ENCODE assay signal across 6 cellular contexts in the genomic region with DNA sequence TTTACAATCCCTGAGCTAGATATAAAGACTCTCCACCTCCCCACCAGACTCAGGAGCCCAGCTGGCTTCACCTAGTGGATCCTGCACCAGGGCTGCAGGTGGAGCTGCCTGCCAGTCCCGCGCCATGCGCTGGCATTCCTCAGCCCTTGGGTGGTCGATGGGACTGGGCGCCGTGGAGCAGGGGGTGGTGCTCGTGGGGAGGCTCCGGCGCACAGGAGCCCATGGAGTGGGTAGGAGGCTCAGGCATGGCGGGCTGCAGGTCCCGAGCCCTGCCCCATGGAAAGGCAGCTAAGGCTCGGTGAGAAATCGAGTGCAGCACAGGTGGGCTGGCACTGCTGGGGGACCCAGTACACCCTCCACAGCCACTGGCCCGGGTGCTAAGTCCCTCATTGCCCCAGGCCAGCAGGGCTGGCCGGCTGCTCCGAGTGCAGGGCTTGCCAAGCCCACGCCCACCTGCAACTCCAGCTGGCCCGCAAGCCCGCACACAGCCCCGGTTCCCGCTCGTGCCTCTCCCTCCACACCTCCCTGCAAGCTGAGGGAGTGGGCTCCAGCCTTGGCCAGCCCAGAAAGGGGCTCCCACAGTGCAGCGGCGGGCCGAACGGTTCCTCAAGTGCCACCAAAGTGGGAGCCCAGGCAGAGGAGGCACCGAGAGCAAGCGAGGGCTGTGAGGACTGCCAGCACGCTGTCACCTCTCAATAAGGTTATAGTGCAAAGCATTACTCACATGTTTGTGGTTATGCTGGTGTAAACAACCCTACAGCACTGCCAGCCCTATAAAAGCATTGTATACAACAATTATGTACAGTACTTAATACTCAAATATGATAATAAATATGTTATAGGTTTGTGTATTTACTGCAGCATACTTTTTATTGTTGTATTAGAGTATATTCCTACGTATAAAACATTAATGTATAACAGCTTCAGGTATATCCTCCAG.
DNase-seq lines count a peak whose midpoint lies in the region; ATAC-seq and TF ChIP-seq lines count a peak whose summit lies in the region.
"Not testable (repeated sequence)": the region's sequence is repeated elsewhere in the genome, so short reads cannot be mapped to it uniquely, and the experiment has no call there.

No MANE protein-coding gene starts in this region.

- DNase-seq in Panc1 (ENCODE audit: low read depth, low spot score); trophoblast cell: not testable (repeated sequence)
- DNase-seq in chondrocyte (ENCODE audit: low spot score): peak; percentile 69
- peak in 2 of 3 donors; percentile 27 to 32 for DNase-seq in right cardiac atrium
- DNase-seq in left lung: peak; percentile 14 to 63
- peak; percentile 77 for DNase-seq in mesenchymal stem cell

- not testable (repeated sequence) for H3K4me1 Mint-ChIP-seq in chondrocyte (ENCODE audit: low read depth)

- TF ChIP-seq CTCF in Panc1 (IDR thresholded peaks at IDR 0.05); chondrocyte (IDR thresholded peaks at IDR 0.05); left lung (IDR thresholded peaks at IDR 0.05): not testable (repeated sequence)

- not testable (repeated sequence) for H3K27ac Mint-ChIP-seq in chondrocyte (ENCODE audit: unreplicated experiment)

- H4K12ac ChIP-seq in trophoblast cell (ENCODE audit: low read depth, low read length): not testable (repeated sequence)

- not testable (repeated sequence) for H2AFZ ChIP-seq in mesenchymal stem cell (ENCODE audit: low read depth, low read length); trophoblast cell (ENCODE audit: insufficient read depth, low read length, poor library complexity)

- not testable (repeated sequence) for H3K4me1 ChIP-seq in Panc1 (ENCODE audit: control insufficient read depth, insufficient read depth, low read length); right cardiac atrium (ENCODE audit: control insufficient read depth, insufficient read depth, low read length); left lung; mesenchymal stem cell (ENCODE audit: control insufficient read depth, insufficient read depth, low read depth, low read length); trophoblast cell (ENCODE audit: control insufficient read depth in 1 of 2, insufficient read depth in 2 of 2, low read length in 2 of 2)

- H3K9me3 ChIP-seq in Panc1 (ENCODE audit: control insufficient read depth, insufficient read depth, low read depth, low read length); right cardiac atrium (ENCODE audit: control insufficient read depth, low read length); left lung; mesenchymal stem cell (ENCODE audit: control insufficient read depth, low read length); trophoblast cell (ENCODE audit: insufficient read depth, low read depth, low read length): not testable (repeated sequence)

- intact Hi-C loops in Panc1 (cut with micrococcal nuclease; ENCODE audit: unreplicated experiment); right cardiac atrium (cut with DNase I); left lung (cut with DNase I): not testable (repeated sequence)

- H4K8ac ChIP-seq in mesenchymal stem cell (ENCODE audit: low read length) (peak overlapping the region; percentile 41), trophoblast cell (ENCODE audit: low read depth, low read length) (peak overlapping the region; percentile 79)

- H4K91ac ChIP-seq in mesenchymal stem cell (ENCODE audit: low read length): not testable (repeated sequence)
- H4K91ac ChIP-seq in trophoblast cell (ENCODE audit: low read depth, low read length): peak overlapping the region; percentile 94

- not testable (repeated sequence) for H3K9me3 Mint-ChIP-seq in chondrocyte (ENCODE audit: low read depth)

- H3K27me3 Mint-ChIP-seq in chondrocyte (ENCODE audit: low read depth): not testable (repeated sequence)

- WGBS in right cardiac atrium: 93% methylated on average over 30 of the region's 30 CpGs
- WGBS in mesenchymal stem cell: 85% methylated on average over 23 of the region's 30 CpGs
- no CpG with 5 or more reads among the region's 30 CpGs for WGBS in trophoblast cell (ENCODE audit: extremely low coverage, insufficient coverage, insufficient read length)

- H3K4me2 ChIP-seq in mesenchymal stem cell (ENCODE audit: low read length, poor library complexity, severe bottlenecking); trophoblast cell (ENCODE audit: low read length): not testable (repeated sequence)

- not testable (repeated sequence) for BruUV-seq in Panc1 (replicated peaks; lab: Mats Ljungman, UMichigan)

- H2BK120ac ChIP-seq in mesenchymal stem cell (ENCODE audit: low read depth, low read length): peak overlapping the region; percentile 19
- H2BK120ac ChIP-seq in trophoblast cell (ENCODE audit: insufficient read depth, low read length, poor library complexity): peak overlapping the region; percentile 83

- H3K4me3 ChIP-seq in Panc1 (ENCODE audit: low read depth in 2 of 2, low read length in 2 of 2); right cardiac atrium (ENCODE audit: low read length); left lung; mesenchymal stem cell (ENCODE audit: insufficient read depth in 1 of 2, low read depth in 1 of 2, low read length in 2 of 2); trophoblast cell (ENCODE audit: low read depth, low read length): not testable (repeated sequence)

- H2BK12ac ChIP-seq in mesenchymal stem cell (ENCODE audit: low read length in 2 of 2): peak overlapping the region in 1 of 2 experiments; percentile 72
- H2BK12ac ChIP-seq in trophoblast cell (ENCODE audit: low read length): peak overlapping the region; percentile 94

- POLR2A ChIA-PET in Panc1 (lab: Charles Lee): not testable (repeated sequence)

- not testable (repeated sequence) for H3K4me3 Mint-ChIP-seq in chondrocyte (ENCODE audit: unreplicated experiment)

- H3K14ac ChIP-seq in mesenchymal stem cell (ENCODE audit: low read length in 2 of 2): not testable (repeated sequence)
- H3K14ac ChIP-seq in trophoblast cell (ENCODE audit: low read length): peak overlapping the region; percentile 84

- peak; percentile 51; the same call in 1 of the 2 replicates for ATAC-seq in Panc1
- not testable (repeated sequence) for ATAC-seq in right cardiac atrium, left lung

- H3K18ac ChIP-seq in mesenchymal stem cell (ENCODE audit: low read depth in 1 of 2, low read length in 2 of 2) (peak overlapping the region; percentile 40 to 62), trophoblast cell (ENCODE audit: low read length) (peak overlapping the region; percentile 69)

- not testable (repeated sequence) for H3K36me3 Mint-ChIP-seq in chondrocyte (ENCODE audit: low read depth)

- CTCF ChIA-PET in Panc1 (lab: Charles Lee): not testable (repeated sequence)

- not testable (repeated sequence) for H2BK15ac ChIP-seq in mesenchymal stem cell (ENCODE audit: low read depth, poor library complexity, severe bottlenecking)

- H3K4ac ChIP-seq in mesenchymal stem cell (ENCODE audit: low read depth in 1 of 2, low read length in 2 of 2): not testable (repeated sequence)
- H3K4ac ChIP-seq in trophoblast cell (ENCODE audit: low read depth, low read length): peak overlapping the region; percentile 86

- not testable (repeated sequence) for H3K27me3 ChIP-seq in Panc1 (ENCODE audit: control insufficient read depth, insufficient read depth, low read length); right cardiac atrium (ENCODE audit: control insufficient read depth, insufficient read depth); left lung; mesenchymal stem cell (ENCODE audit: control insufficient read depth in 1 of 2, insufficient read depth in 1 of 2, low read length in 2 of 2); trophoblast cell (ENCODE audit: insufficient read depth, low read length)

- in situ Hi-C loops in Panc1 (cut with HindIII; ENCODE audit: low pct_unique_long_range_greater_than_20kb, low sequenced_read_pairs): not testable (repeated sequence)

- not testable (repeated sequence) for H2AK5ac ChIP-seq in mesenchymal stem cell (ENCODE audit: low read length, severe bottlenecking)
- H2AK5ac ChIP-seq in trophoblast cell (ENCODE audit: low read length): peak overlapping the region; percentile 94

- not testable (repeated sequence) for H3K79me1 ChIP-seq in mesenchymal stem cell (replicated peaks; ENCODE audit: low read length, poor library complexity, severe bottlenecking)
- H3K79me1 ChIP-seq in trophoblast cell (ENCODE audit: low read length): peaks cover 11% of the 10 kb centered on the region

- H2BK5ac ChIP-seq in mesenchymal stem cell (ENCODE audit: low read depth, low read length, poor library complexity, severe bottlenecking): not testable (repeated sequence)
- peak overlapping the region; percentile 86 for H2BK5ac ChIP-seq in trophoblast cell (ENCODE audit: low read depth, low read length, poor library complexity)

- H3K23ac ChIP-seq in mesenchymal stem cell (ENCODE audit: low read length in 2 of 2); trophoblast cell (ENCODE audit: low read length): not testable (repeated sequence)

- not testable (repeated sequence) for H3K9ac ChIP-seq in mesenchymal stem cell (ENCODE audit: low read length); trophoblast cell (ENCODE audit: low read length)

- H3K27ac ChIP-seq in Panc1 (ENCODE audit: low read length); right cardiac atrium (ENCODE audit: low read length); left lung; mesenchymal stem cell (ENCODE audit: low read length, poor library complexity, severe bottlenecking); trophoblast cell (ENCODE audit: low read depth, low read length): not testable (repeated sequence)

- H3K79me2 ChIP-seq in trophoblast cell (ENCODE audit: control insufficient read depth, insufficient read depth, low read length, poor library complexity): not testable (repeated sequence)

- H3K36me3 ChIP-seq in Panc1 (ENCODE audit: control insufficient read depth, insufficient read depth, low read length); left lung; mesenchymal stem cell (ENCODE audit: control insufficient read depth in 1 of 2, insufficient read depth in 2 of 2, low read depth in 1 of 2, low read length in 2 of 2); trophoblast cell (ENCODE audit: control insufficient read depth in 1 of 2, insufficient read depth in 2 of 2, low read length in 2 of 2): not testable (repeated sequence)
